ENCODE assay signal across 10 cellular contexts in genomic region chr6:11824986-11825385, GRCh38. TPM values are rescaled to one million over a fixed set of nuclear protein-coding genes. Genes with fewer than 3 reads are reported as not detected.
DNase-seq lines count a peak whose midpoint lies in the region; ATAC-seq and TF ChIP-seq lines count a peak whose summit lies in the region.
"Had no signal": no experiment of that assay in that cellular context is flagged by ENCODE, and none has a peak within 500 bp of the region (broad histone marks: within the 10 kb centered on the region; RNA-seq: fewer than 3 reads in every experiment).

No MANE protein-coding gene starts in this region.

- no peak overlapping the region for H2AFZ ChIP-seq in Karpas-422 (ENCODE audit: low read length)

- no peak for TF ChIP-seq CTCF in vagina (IDR thresholded peaks at IDR 0.05)

- H3K4me2 ChIP-seq in Karpas-422 (ENCODE audit: low read depth, low read length, poor library complexity, severe bottlenecking) = no peak overlapping the region

- intact Hi-C loops in vagina (cut with DNase I) = no loop called here

- H3K27me3 ChIP-seq in vagina = no peaks in the 10 kb centered on the region
- no peaks in the 10 kb centered on the region for H3K27me3 ChIP-seq in Karpas-422 (ENCODE audit: low read length)

- DNase-seq in stimulated activated CD4-positive, alpha-beta T cell treated with anti-CD3 and anti-CD28 coated beads, Interleukin-1b, Interleukin-23, amount 100 ng/mL, for 48 hours = peak; percentile 13
- DNase-seq in stimulated activated CD4-positive, alpha-beta T cell treated with anti-CD3 and anti-CD28 coated beads, Interleukin-12 subunit alpha, Interleukin-12 subunit beta, amount 100 ng/mL, for 4 hours = no peak
- DNase-seq in activated CD4-positive, alpha-beta T cell treated with anti-CD3 and anti-CD28 coated beads, Interleukin-2, amount 50 U/mL, for 48 hours = peak; percentile 15 to 43
- DNase-seq in vagina (ENCODE audit: extremely low spot score in 2 of 2) (no peak), Karpas-422 (no peak)
- DNase-seq: C1 segment of cervical spinal cord, SIG-M5 had no signal

- H3K9me3 ChIP-seq in vagina (no peaks in the 10 kb centered on the region), Karpas-422 (ENCODE audit: low read length) (no peaks in the 10 kb centered on the region)

- H3K4me1 ChIP-seq in vagina (no peaks in the 10 kb centered on the region), Karpas-422 (ENCODE audit: low read length) (peaks cover 11% of the 10 kb centered on the region)

- H3K9ac ChIP-seq in Karpas-422 (ENCODE audit: low read length) = no peak overlapping the region

- no peak overlapping the region for H3K27ac ChIP-seq in vagina
- no peak overlapping the region for H3K27ac ChIP-seq in Karpas-422 (ENCODE audit: low read length)

- H4K20me1 ChIP-seq in Karpas-422 (ENCODE audit: insufficient read depth, low read depth, low read length) = no peaks in the 10 kb centered on the region

- ATAC-seq in HG02870 (IDR thresholded peaks at IDR 0.05; ENCODE audit: unreplicated experiment) (peak; percentile 78), GM21526 (IDR thresholded peaks at IDR 0.05; ENCODE audit: low FRiP score, unreplicated experiment) (no peak), SK-N-SH treated with all-trans-retinoic acid at 6 μM for 48 hours (no peak)

- no peaks in the 10 kb centered on the region for H3K9me2 ChIP-seq in Karpas-422 (replicated peaks; ENCODE audit: insufficient read depth, low read length)

- H3K4me3 ChIP-seq in vagina (no peak overlapping the region), Karpas-422 (ENCODE audit: low read length) (no peak overlapping the region)

- H3K79me2 ChIP-seq in Karpas-422 (ENCODE audit: low read length) = no peaks in the 10 kb centered on the region

- H3K36me3 ChIP-seq in vagina (no peaks in the 10 kb centered on the region), Karpas-422 (ENCODE audit: insufficient read depth, low read length) (no peaks in the 10 kb centered on the region)

- no peak for TF ChIP-seq POLR2A in vagina (IDR thresholded peaks at IDR 0.05)

TF ChIP-seq in SK-N-SH treated with all-trans-retinoic acid at 6 μM for 48 hours, 23 proteins besides CTCF, POLR2A, EP300 and RAD21:
- TF ChIP-seq ZFP3 (CRISPR knock-in tag; IDR thresholded peaks at IDR 0.05) (no peak), ZC3H10 (CRISPR knock-in tag; IDR thresholded peaks at IDR 0.05) (no peak), ZNF565 (CRISPR knock-in tag; conservative IDR thresholded peaks at IDR 0.05; ENCODE audit: low read depth) (no peak), ZFP30 (CRISPR knock-in tag; IDR thresholded peaks at IDR 0.05) (no peak), TCF4 (CRISPR knock-in tag; IDR thresholded peaks at IDR 0.05; ENCODE audit: borderline replicate concordance) (no peak), RARB (CRISPR knock-in tag; IDR thresholded peaks at IDR 0.05) (no peak), TSHZ2 (CRISPR knock-in tag; IDR thresholded peaks at IDR 0.05) (no peak), CSRNP3 (CRISPR knock-in tag; IDR thresholded peaks at IDR 0.05) (no peak)

RNA-seq across cellular contexts. Expression of gene ADTRP, which starts 46.4 kb away (rescaled TPM):
- total RNA-seq in vagina = not detected
- not detected in 2 replicates for total RNA-seq in Karpas-422 (2014; rRNA removed; shearing (Covaris generic); ENCODE audit: low replicate concordance)

Comparison
In these comparisons a context has a peak if more than half of its experiments do, and no peak if none do; other contexts are left out.
1. DNase-seq: peak in stimulated activated CD4-positive, alpha-beta T cell treated with anti-CD3 and anti-CD28 coated beads, Interleukin-1b, Interleukin-23, amount 100 ng/mL, for 48 hours (single experiment) and activated CD4-positive, alpha-beta T cell treated with anti-CD3 and anti-CD28 coated beads, Interleukin-2, amount 50 U/mL, for 48 hours (2 of 2); none in stimulated activated CD4-positive, alpha-beta T cell treated with anti-CD3 and anti-CD28 coated beads, Interleukin-12 subunit alpha, Interleukin-12 subunit beta, amount 100 ng/mL, for 4 hours (single experiment), vagina (0 of 2) and Karpas-422 (single experiment).